2 cellular contexts compared by ENCODE assay signal in the genomic region with DNA sequence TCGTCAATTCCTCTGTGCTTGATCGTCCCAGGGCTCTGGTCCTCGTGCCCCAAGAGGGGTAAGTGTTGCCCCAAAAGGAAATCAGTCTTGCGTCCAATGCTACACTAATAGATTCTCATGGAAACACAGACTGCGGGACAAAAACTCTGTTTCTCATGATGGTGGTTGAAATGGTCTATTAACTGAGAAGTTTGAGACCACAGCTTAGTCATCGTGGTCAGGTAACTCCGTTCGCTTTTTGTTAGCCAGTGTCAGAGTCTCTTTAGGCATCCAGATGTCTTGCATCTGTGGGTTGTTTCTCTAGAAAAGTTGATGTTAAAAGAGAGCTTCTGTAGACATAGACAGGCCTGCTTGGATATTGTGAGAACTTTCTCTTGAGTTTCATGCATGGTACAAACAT.
TF ChIP-seq lines count a peak whose summit lies in the region.

No MANE protein-coding gene starts in this region.

TF ChIP-seq in IMR-90, 13 proteins besides CTCF, POLR2A, EP300 and RAD21:
- TF ChIP-seq BHLHE40 (IDR thresholded peaks at IDR 0.05; ENCODE audit: low read depth, low read length) (no peak), CEBPB (IDR thresholded peaks at IDR 0.05; ENCODE audit: low read depth, low read length) (no peak), MAZ (IDR thresholded peaks at IDR 0.05; ENCODE audit: borderline replicate concordance, low read depth, low read length) (no peak), CHD1 (IDR thresholded peaks at IDR 0.05; ENCODE audit: low read depth, low read length) (no peak), RFX5 (IDR thresholded peaks at IDR 0.05; ENCODE audit: low read depth, low read length) (no peak), MAFK (IDR thresholded peaks at IDR 0.05; ENCODE audit: low read depth, low read length) (no peak), FOS (IDR thresholded peaks at IDR 0.05; ENCODE audit: low read depth, low read length) (no peak), USF2 (IDR thresholded peaks at IDR 0.05; ENCODE audit: low read depth, low read length) (no peak), ELK1 (IDR thresholded peaks at IDR 0.05; ENCODE audit: borderline replicate concordance, low read depth, low read length) (no peak), MXI1 (IDR thresholded peaks at IDR 0.05; ENCODE audit: borderline replicate concordance, low read depth, low read length) (no peak), SMC3 (IDR thresholded peaks at IDR 0.05; ENCODE audit: low read depth, low read length) (no peak), NFE2L2 (IDR thresholded peaks at IDR 0.05; ENCODE audit: low read depth, low read length) (no peak), RCOR1 (IDR thresholded peaks at IDR 0.05; ENCODE audit: insufficient replicate concordance, low read length) (no peak)

TF ChIP-seq in SK-N-SH, 30 proteins besides CTCF, POLR2A, EP300 and RAD21:
- TF ChIP-seq TEAD4 (IDR thresholded peaks at IDR 0.05; ENCODE audit: borderline replicate concordance, insufficient read depth) (no peak), USF1 (IDR thresholded peaks at IDR 0.05; ENCODE audit: borderline replicate concordance, low read depth) (no peak), JUND (IDR thresholded peaks at IDR 0.05) (no peak), EZH2phosphoT487 (IDR thresholded peaks at IDR 0.05; ENCODE audit: borderline replicate concordance, low read depth) (no peak), TAF1 (IDR thresholded peaks at IDR 0.05; ENCODE audit: borderline replicate concordance, low read depth, low read length) (no peak), RCOR1 (IDR thresholded peaks at IDR 0.05; ENCODE audit: low read length) (no peak), MXI1 (IDR thresholded peaks at IDR 0.05; ENCODE audit: low read depth, low read length) (no peak)
- TF ChIP-seq, protein P1, sequence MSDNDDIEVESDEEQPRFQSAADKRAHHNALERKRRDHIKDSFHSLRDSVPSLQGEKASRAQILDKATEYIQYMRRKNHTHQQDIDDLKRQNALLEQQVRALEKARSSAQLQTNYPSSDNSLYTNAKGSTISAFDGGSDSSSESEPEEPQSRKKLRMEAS (IDR thresholded peaks at IDR 0.05; ENCODE audit: low read depth), result no peak
TF ChIP-seq in SK-N-SH: peak in this region for 0.
